Comparison of ENCODE assay signal across 17 cellular contexts in the genomic region with DNA sequence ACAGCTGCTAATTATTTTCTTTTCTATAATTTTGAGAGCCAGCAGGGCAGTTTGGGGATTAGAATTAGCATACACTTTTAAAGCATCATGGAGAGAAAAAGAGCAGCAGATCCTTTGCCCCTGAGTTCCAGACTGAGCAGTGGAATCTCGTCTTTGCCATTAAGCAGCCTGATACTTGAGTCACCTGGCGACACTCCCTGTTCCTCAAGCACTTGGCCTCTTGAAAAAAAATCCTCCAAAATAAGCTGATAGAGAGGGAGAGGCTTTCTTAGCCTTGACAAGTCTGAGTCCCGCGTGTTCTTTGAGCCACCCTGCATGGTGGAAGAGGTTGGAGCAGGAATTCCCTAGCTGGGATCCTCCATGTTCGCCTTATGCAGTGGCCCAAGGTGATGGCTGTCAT.
DNase-seq lines count a peak whose midpoint lies in the region; ATAC-seq and TF ChIP-seq lines count a peak whose summit lies in the region.
"Had no signal": no experiment of that assay in that cellular context is flagged by ENCODE, and none has a peak within 500 bp of the region (broad histone marks: within the 10 kb centered on the region; RNA-seq: fewer than 3 reads in every experiment).

No MANE protein-coding gene starts in this region.

- H3K9me2 ChIP-seq in hepatocyte (replicated peaks; ENCODE audit: insufficient read depth): no peaks in the 10 kb centered on the region

- no peaks in the 10 kb centered on the region for H3K27me3 ChIP-seq in hepatocyte

- no peaks in the 10 kb centered on the region for H3K36me3 ChIP-seq in hepatocyte (replicated peaks; ENCODE audit: insufficient read depth, low read depth)

- H4K20me1 ChIP-seq in hepatocyte (ENCODE audit: insufficient read depth, poor library complexity, severe bottlenecking): no peaks in the 10 kb centered on the region

- 82% methylated on average over 5 of the region's 5 CpGs for WGBS in hepatocyte (ENCODE audit: low lambda C conversion rate, missing lambda C conversion rate)

- peak overlapping the region; percentile 42 for H3K27ac ChIP-seq in hepatocyte
- H3K27ac ChIP-seq: 22Rv1, A549, C4-2B had no signal

- no peak for ATAC-seq in GM19463 (IDR thresholded peaks at IDR 0.05; ENCODE audit: unreplicated experiment)
- ATAC-seq: A549, HCT116 had no signal

- DNase-seq in DMS79 treated with DMSO at 0.1 percent for 48 hours (lab: John Stamatoyannopoulos, UW) (peak; percentile 9), DMS79 (lab: John Stamatoyannopoulos, UW) (no peak), NCI-H524 (lab: John Stamatoyannopoulos, UW) (peak; percentile 82 to 95), hepatocyte (ENCODE audit: low spot score) (no peak), GM19240 (ENCODE audit: insufficient read length, low spot score) (no peak), DMS53 treated with DMSO at 0.1 percent for 48 hours (lab: John Stamatoyannopoulos, UW; ENCODE audit: unreplicated experiment) (no peak)
- DNase-seq: AML-193; CD4-positive, alpha-beta T cell; GDM1; GOT3; H7; HFFc6 had no signal

- H3K9me3 ChIP-seq in hepatocyte (ENCODE audit: low read depth): no peaks in the 10 kb centered on the region
- H3K9me3 ChIP-seq: A549 had no signal

- H3K4me1 ChIP-seq in hepatocyte (ENCODE audit: insufficient read depth): no peaks in the 10 kb centered on the region
- H3K4me1 ChIP-seq: A549 had no signal

- H3K4me2 ChIP-seq in hepatocyte: no peak overlapping the region
- H3K4me2 ChIP-seq: A549 had no signal

- no peak for TF ChIP-seq CTCF in hepatocyte (IDR thresholded peaks at IDR 0.05; ENCODE audit: poor library complexity)

- no peaks in the 10 kb centered on the region for H3K79me2 ChIP-seq in hepatocyte

- no peak overlapping the region for H2AFZ ChIP-seq in hepatocyte

- no peak overlapping the region for H3K4me3 ChIP-seq in hepatocyte
- H3K4me3 ChIP-seq: A549 had no signal

Comparison
In these comparisons a context has a peak if more than half of its experiments do, and no peak if none do; other contexts are left out.
1. DNase-seq: peak in DMS79 treated with DMSO at 0.1 percent for 48 hours (single experiment) and NCI-H524 (2 of 2); none in DMS79 (single experiment), hepatocyte (single experiment), GM19240 (single experiment) and DMS53 treated with DMSO at 0.1 percent for 48 hours (single experiment).